1 cellular context compared by ENCODE assay signal in genomic region chr16:3123986-3124886, GRCh38.
TF ChIP-seq lines count a peak whose summit lies in the region.

No MANE protein-coding gene starts in this region.

TF ChIP-seq in WTC11, 78 proteins besides CTCF, POLR2A, EP300 and RAD21 (continued from another document):
- TF ChIP-seq, protein P1, sequence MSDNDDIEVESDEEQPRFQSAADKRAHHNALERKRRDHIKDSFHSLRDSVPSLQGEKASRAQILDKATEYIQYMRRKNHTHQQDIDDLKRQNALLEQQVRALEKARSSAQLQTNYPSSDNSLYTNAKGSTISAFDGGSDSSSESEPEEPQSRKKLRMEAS (CRISPR knock-in tag; IDR thresholded peaks at IDR 0.05): peak; percentile 33; the same call in 1 of the 2 replicates
- TF ChIP-seq CREM (CRISPR knock-in tag; IDR thresholded peaks at IDR 0.05) (0 out of 2 replicates have a peak, but pooled peaks have one; percentile 38), NR1H2 (CRISPR knock-in tag; IDR thresholded peaks at IDR 0.05) (no peak), FOXP1 (CRISPR knock-in tag; IDR thresholded peaks at IDR 0.05; ENCODE audit: borderline replicate concordance) (peak; percentile 80; the same call in 1 of the 2 replicates), HMGA2 (CRISPR knock-in tag; IDR thresholded peaks at IDR 0.05) (no peak), ARID4B (CRISPR knock-in tag; IDR thresholded peaks at IDR 0.05; ENCODE audit: borderline replicate concordance) (peak; percentile 89), RELA (CRISPR knock-in tag; IDR thresholded peaks at IDR 0.05; ENCODE audit: borderline replicate concordance) (no peak), CDX4 (CRISPR knock-in tag; IDR thresholded peaks at IDR 0.05; ENCODE audit: borderline replicate concordance) (no peak), ETV6 (CRISPR knock-in tag; IDR thresholded peaks at IDR 0.05) (peak; percentile 71; the same call in 1 of the 2 replicates)
